18 cellular contexts compared by ENCODE assay signal in genomic region chr3:17120115-17120514, GRCh38.
"Had no signal": no experiment of that assay in that cellular context is flagged by ENCODE, and none has a peak within 500 bp of the region (broad histone marks: within the 10 kb centered on the region; RNA-seq: fewer than 3 reads in every experiment).

No MANE protein-coding gene starts in this region.

- H3K9me3 ChIP-seq: SK-N-SH had no signal

- H3K9ac ChIP-seq: KMS-11, SK-N-SH had no signal

- ATAC-seq: Panc1, PC-3 had no signal

- H3K9me2 ChIP-seq: SK-N-SH had no signal

- H3K4me2 ChIP-seq: KMS-11, SK-N-SH had no signal

- DNase-seq: IMR-90, Kasumi-1, MV-4-11, NCI-H1048, NCI-H1105, NCI-H1417, NCI-H1436 treated with DMSO at 0.1 percent for 48 hours, NCI-H1694, NCI-H187 treated with DMSO at 0.1 percent for 48 hours, NCI-H2171 treated with DMSO at 0.1 percent for 48 hours, NCI-H446 treated with DMSO at 0.1 percent for 48 hours, NCI-H510A treated with DMSO at 0.1 percent for 48 hours, NCI-H526, PC-3, SHP77, SK-N-SH had no signal
